21 cellular contexts compared by ENCODE assay signal in the genomic region with DNA sequence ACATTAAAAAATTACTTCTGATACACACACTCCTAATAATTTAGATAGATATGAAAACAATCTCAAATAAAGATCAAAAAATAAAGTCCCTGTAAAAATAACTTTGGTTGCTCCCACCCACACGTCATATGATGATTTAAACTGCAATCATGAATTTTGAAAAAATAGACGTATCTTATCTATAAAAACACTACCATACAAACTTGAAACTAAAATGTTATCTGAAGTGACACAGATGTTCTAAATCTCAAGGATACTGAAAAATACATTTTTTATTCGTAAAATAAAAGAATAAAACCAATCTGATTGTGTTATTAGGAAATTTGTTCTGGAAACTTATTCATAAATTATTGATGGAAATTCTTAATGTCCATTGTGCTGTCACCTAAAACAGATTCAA. TPM values are rescaled to one million over a fixed set of nuclear protein-coding genes. Genes with fewer than 3 reads are reported as not detected.
DNase-seq lines count a peak whose midpoint lies in the region; ATAC-seq, FAIRE-seq and TF ChIP-seq lines count a peak whose summit lies in the region.
"Had no signal": no experiment of that assay in that cellular context is flagged by ENCODE, and none has a peak within 500 bp of the region (broad histone marks: within the 10 kb centered on the region; RNA-seq: fewer than 3 reads in every experiment).

No MANE protein-coding gene starts in this region.

- H3K79me2 ChIP-seq in mammary epithelial cell (ENCODE audit: insufficient read depth, low read length): peaks cover 26% of the 10 kb centered on the region

- peak overlapping the region; percentile 57 for H3K27ac Mint-ChIP-seq in activated T-cell treated with anti-CD3 and anti-CD28 coated beads, Interleukin-2, amount 50 U/mL, for 72 hours
- H3K27ac Mint-ChIP-seq in osteocyte (ENCODE audit: unreplicated experiment): no peak overlapping the region
- H3K27ac Mint-ChIP-seq: CD4-positive, alpha-beta T cell had no signal

- TSS peak; percentile 12 for BruUV-seq in mammary epithelial cell (replicated peaks; lab: Mats Ljungman, UMichigan)

- no peak for ATAC-seq in activated T-cell treated with anti-CD3 and anti-CD28 coated beads, Interleukin-2, amount 50 U/mL, for 72 hours (replicated peaks in 1 of 2)
- ATAC-seq in activated T-cell treated with anti-CD3 and anti-CD28 coated beads, Interleukin-2, amount 50 U/mL, for 4 hours: no peak
- ATAC-seq in foreskin keratinocyte: no peak
- ATAC-seq: HepG2 had no signal

- H3K36me3 ChIP-seq in SK-N-MC (ENCODE audit: insufficient read depth, low read length): peaks cover 78% of the 10 kb centered on the region
- peaks cover 35% of the 10 kb centered on the region for H3K36me3 ChIP-seq in mammary epithelial cell (ENCODE audit: insufficient read depth, low read length)
- peaks cover 4 to 13% of the 10 kb centered on the region in 2 donors for H3K36me3 ChIP-seq in small intestine (ENCODE audit: control insufficient read depth in 2 of 2, insufficient read depth in 2 of 2, low read length in 2 of 2)

- no peak overlapping the region for H3K4me2 ChIP-seq in mammary epithelial cell (ENCODE audit: insufficient read depth, low read depth, low read length)
- H3K4me2 ChIP-seq: BLaER1 had no signal

- H3K4me1 ChIP-seq in mammary epithelial cell (ENCODE audit: insufficient read depth, low read length) (no peaks in the 10 kb centered on the region), small intestine (ENCODE audit: control insufficient read depth in 2 of 2, insufficient read depth in 1 of 2, low read depth in 1 of 2, low read length in 1 of 2) (no peaks in the 10 kb centered on the region), foreskin keratinocyte (no peaks in the 10 kb centered on the region)
- H3K4me1 ChIP-seq: BLaER1 had no signal

- H3K4me3 ChIP-seq in SK-N-MC (no peak overlapping the region), mammary epithelial cell (replicated peaks in 1 of 3; ENCODE audit: insufficient read depth in 1 of 3, low read depth in 2 of 3, low read length in 3 of 3) (no peak overlapping the region), small intestine (ENCODE audit: low read depth in 1 of 2, low read length in 2 of 2) (no peak overlapping the region)
- H3K4me3 ChIP-seq: BLaER1, MG63 had no signal

- dilution Hi-C loops in mammary epithelial cell (cut with HindIII; ENCODE audit: low sequenced_read_pairs): no loop called here

- H3K27ac ChIP-seq in SK-N-MC (no peak overlapping the region), mammary epithelial cell (ENCODE audit: insufficient read depth, low read depth, low read length) (no peak overlapping the region), small intestine (ENCODE audit: low read depth in 1 of 2, low read length in 1 of 2) (no peak overlapping the region), foreskin keratinocyte (no peak overlapping the region)
- H3K27ac ChIP-seq: BLaER1, RWPE1 had no signal

- H3K4me1 Mint-ChIP-seq in activated T-cell treated with anti-CD3 and anti-CD28 coated beads, Interleukin-2, amount 50 U/mL, for 72 hours (ENCODE audit: low read depth): peaks cover 9% of the 10 kb centered on the region
- no peaks in the 10 kb centered on the region for H3K4me1 Mint-ChIP-seq in activated T-cell treated with anti-CD3 and anti-CD28 coated beads, Interleukin-2, amount 50 U/mL, for 4 hours (ENCODE audit: low read depth)
- H3K4me1 Mint-ChIP-seq in osteocyte (ENCODE audit: unreplicated experiment): no peaks in the 10 kb centered on the region

- H3K27me3 ChIP-seq in mammary epithelial cell (ENCODE audit: insufficient read depth, low read length): no peaks in the 10 kb centered on the region
- no peaks in the 10 kb centered on the region for H3K27me3 ChIP-seq in small intestine (ENCODE audit: control insufficient read depth in 2 of 2, insufficient read depth in 2 of 2, low read length in 2 of 2)
- H3K27me3 ChIP-seq in foreskin keratinocyte: no peaks in the 10 kb centered on the region
- H3K27me3 ChIP-seq: BLaER1, MG63 had no signal

- TF ChIP-seq CTCF in mammary epithelial cell (conservative IDR thresholded peaks at IDR 0.05 in 1 of 2, IDR thresholded peaks at IDR 0.05 in 1 of 2; ENCODE audit: extremely low read depth in 1 of 2, insufficient read depth in 1 of 2, low read depth in 1 of 2, low read length in 2 of 2): no peak
- no peak for TF ChIP-seq CTCF in foreskin keratinocyte (conservative IDR thresholded peaks at IDR 0.05)
- TF ChIP-seq CTCF in osteocyte (IDR thresholded peaks at IDR 0.05): no peak

- H3K4me3 Mint-ChIP-seq in activated T-cell treated with anti-CD3 and anti-CD28 coated beads, Interleukin-2, amount 50 U/mL, for 72 hours: no peak overlapping the region
- no peak overlapping the region for H3K4me3 Mint-ChIP-seq in activated T-cell treated with anti-CD3 and anti-CD28 coated beads, Interleukin-2, amount 50 U/mL, for 4 hours
- no peak overlapping the region for H3K4me3 Mint-ChIP-seq in osteocyte (ENCODE audit: unreplicated experiment)
- H3K4me3 Mint-ChIP-seq: CD4-positive, alpha-beta T cell had no signal

- H3K27me3 Mint-ChIP-seq in activated T-cell treated with anti-CD3 and anti-CD28 coated beads, Interleukin-2, amount 50 U/mL, for 72 hours (ENCODE audit: low read depth): no peaks in the 10 kb centered on the region
- no peaks in the 10 kb centered on the region for H3K27me3 Mint-ChIP-seq in activated T-cell treated with anti-CD3 and anti-CD28 coated beads, Interleukin-2, amount 50 U/mL, for 4 hours (ENCODE audit: low read depth)
- no peaks in the 10 kb centered on the region for H3K27me3 Mint-ChIP-seq in osteocyte (ENCODE audit: unreplicated experiment)
- H3K27me3 Mint-ChIP-seq: CD4-positive, alpha-beta T cell had no signal

- WGBS in mammary epithelial cell (ENCODE audit: low coverage, missing lambda C conversion rate): 98% methylated on average over 3 of the region's 3 CpGs
- 85 to 90% (median 89%) methylated on average over 3 of the region's 3 CpGs for WGBS in small intestine, 3 donors

- no peak for DNase-seq in activated T-cell treated with anti-CD3 and anti-CD28 coated beads, Interleukin-2, amount 50 U/mL, for 72 hours
- no peak for DNase-seq in activated T-cell treated with anti-CD3 and anti-CD28 coated beads, Interleukin-2, amount 50 U/mL, for 4 hours
- DNase-seq in SK-N-MC (ENCODE audit: low read depth, low spot score) (no peak), mammary epithelial cell (no peak), small intestine (no peak), RKO (ENCODE audit: low spot score) (no peak), foreskin keratinocyte (no peak), osteocyte (ENCODE audit: extremely low spot score, unreplicated experiment) (no peak)
- DNase-seq: CD4-positive, alpha-beta T cell; DMS53; MG63; NCI-H1105 treated with DMSO at 0.1 percent for 48 hours; NCI-H2029 treated with DMSO at 0.1 percent for 48 hours; NCI-H2227 treated with DMSO at 0.1 percent for 48 hours; NCI-H526 treated with DMSO at 0.1 percent for 48 hours; SHP77 treated with DMSO at 0.1 percent for 48 hours had no signal

- no peaks in the 10 kb centered on the region for H4K20me1 ChIP-seq in mammary epithelial cell (ENCODE audit: insufficient read depth, low read length)

- H3K9me3 Mint-ChIP-seq in activated T-cell treated with anti-CD3 and anti-CD28 coated beads, Interleukin-2, amount 50 U/mL, for 72 hours: no peaks in the 10 kb centered on the region
- no peaks in the 10 kb centered on the region for H3K9me3 Mint-ChIP-seq in activated T-cell treated with anti-CD3 and anti-CD28 coated beads, Interleukin-2, amount 50 U/mL, for 4 hours
- no peaks in the 10 kb centered on the region for H3K9me3 Mint-ChIP-seq in osteocyte (ENCODE audit: unreplicated experiment)
- H3K9me3 Mint-ChIP-seq: CD4-positive, alpha-beta T cell had no signal

- in situ Hi-C loops in mammary epithelial cell (cut with MboI; ENCODE audit: low sequenced_read_pairs in 2 of 2): loop anchor here in 1 of 2 donors (10.0 kb wide), 1 partner anchor 331 kb away; a partner anchor contains a TSS

- H3K9me3 ChIP-seq in SK-N-MC (ENCODE audit: low read depth, low read length): no peaks in the 10 kb centered on the region
- H3K9me3 ChIP-seq in mammary epithelial cell (replicated peaks; ENCODE audit: insufficient read depth, low read length): no peaks in the 10 kb centered on the region
- H3K9me3 ChIP-seq in small intestine (ENCODE audit: control insufficient read depth, low read depth): no peaks in the 10 kb centered on the region
- H3K9me3 ChIP-seq: BLaER1, MG63 had no signal

- H2AFZ ChIP-seq in mammary epithelial cell (ENCODE audit: low read depth, low read length): no peak overlapping the region

- intact Hi-C loops in mammary epithelial cell (cut with micrococcal nuclease): no loop called here

- FAIRE-seq in small intestine (lab: Jason Lieb, UNC): peak; percentile 67
- FAIRE-seq: A204.1, H54, HepG2 had no signal

- peaks cover 3 to 36% of the 10 kb centered on the region in 2 donors for H3K36me3 Mint-ChIP-seq in activated T-cell treated with anti-CD3 and anti-CD28 coated beads, Interleukin-2, amount 50 U/mL, for 72 hours (ENCODE audit: insufficient read depth in 2 of 2)
- peaks cover 30% of the 10 kb centered on the region for H3K36me3 Mint-ChIP-seq in activated T-cell treated with anti-CD3 and anti-CD28 coated beads, Interleukin-2, amount 50 U/mL, for 4 hours (ENCODE audit: insufficient read depth)
- peaks cover 39% of the 10 kb centered on the region for H3K36me3 Mint-ChIP-seq in osteocyte (ENCODE audit: unreplicated experiment)

- CTCF ChIA-PET in mammary epithelial cell (lab: Charles Lee; ENCODE audit: low non-redundant PET): no interaction called here

- H3K9ac ChIP-seq in SK-N-MC (ENCODE audit: insufficient read length): peak overlapping the region; percentile 25
- H3K9ac ChIP-seq in mammary epithelial cell (ENCODE audit: insufficient read depth, low read length): no peak overlapping the region
- H3K9ac ChIP-seq: BLaER1 had no signal

RNA-seq across cellular contexts. Expression of a gene that starts 8.1 kb away (rescaled TPM):
- total RNA-seq in activated T-cell treated with anti-CD3 and anti-CD28 coated beads, Interleukin-2, amount 50 U/mL, for 72 hours: 10 to 100 TPM; 41.1 to 42.5 TPM
- total RNA-seq in activated T-cell treated with anti-CD3 and anti-CD28 coated beads, Interleukin-2, amount 50 U/mL, for 4 hours: 100 to 1,000 TPM; 103 to 110 (median 109) TPM
- total RNA-seq in mammary epithelial cell (10 to 100 TPM; 20.5 to 80.6 TPM), foreskin keratinocyte (106 and 107 TPM in 2 replicates), osteocyte (22.4 and 23.1 TPM in 2 replicates)
- polyA plus RNA-seq in mammary epithelial cell (67.2 TPM), small intestine (10 to 100 TPM; 57.3 to 75.8 (median 62.8) TPM), foreskin keratinocyte (153 and 167 TPM in 2 replicates)
- polyA minus RNA-seq in mammary epithelial cell: not detected

RNA-seq across cellular contexts. Expression of a gene that starts 22.8 kb away (rescaled TPM):
- 100 to 1,000 TPM; 121 to 135 TPM for total RNA-seq in activated T-cell treated with anti-CD3 and anti-CD28 coated beads, Interleukin-2, amount 50 U/mL, for 72 hours
- 100 to 1,000 TPM; 171 to 175 (median 173) TPM for total RNA-seq in activated T-cell treated with anti-CD3 and anti-CD28 coated beads, Interleukin-2, amount 50 U/mL, for 4 hours
- total RNA-seq in mammary epithelial cell (100 to 1,000 TPM; 104 to 125 TPM), foreskin keratinocyte (113 and 116 TPM in 2 replicates), osteocyte (96.1 and 96.3 TPM in 2 replicates)
- polyA plus RNA-seq in mammary epithelial cell (36.6 TPM), small intestine (10 to 100 TPM; 41.3 to 50.1 (median 43.9) TPM), foreskin keratinocyte (32.8 and 39.5 TPM in 2 replicates)
- 123 TPM for polyA minus RNA-seq in mammary epithelial cell

RNA-seq across cellular contexts. Expression of a gene that starts 42.6 kb away (rescaled TPM):
- 100 to 1,000 TPM; 518 to 624 TPM for total RNA-seq in activated T-cell treated with anti-CD3 and anti-CD28 coated beads, Interleukin-2, amount 50 U/mL, for 72 hours
- total RNA-seq in activated T-cell treated with anti-CD3 and anti-CD28 coated beads, Interleukin-2, amount 50 U/mL, for 4 hours: 100 to 1,000 TPM; 408 to 545 (median 430) TPM
- total RNA-seq in mammary epithelial cell (100 to 1,000 TPM; 302 to 350 TPM), foreskin keratinocyte (121 and 154 TPM in 2 replicates), osteocyte (223 and 242 TPM in 2 replicates)
- polyA plus RNA-seq in mammary epithelial cell (187 TPM), small intestine (100 to 1,000 TPM in 1 of 3 donors, 10 to 100 TPM in 1, 1 to 10 TPM in 1; 8.1 to 114 (median 12.4) TPM), foreskin keratinocyte (85.6 and 90.9 TPM in 2 replicates)
- 119 TPM for polyA minus RNA-seq in mammary epithelial cell
